ENCODE assay signal across 9 cellular contexts in the genomic region with DNA sequence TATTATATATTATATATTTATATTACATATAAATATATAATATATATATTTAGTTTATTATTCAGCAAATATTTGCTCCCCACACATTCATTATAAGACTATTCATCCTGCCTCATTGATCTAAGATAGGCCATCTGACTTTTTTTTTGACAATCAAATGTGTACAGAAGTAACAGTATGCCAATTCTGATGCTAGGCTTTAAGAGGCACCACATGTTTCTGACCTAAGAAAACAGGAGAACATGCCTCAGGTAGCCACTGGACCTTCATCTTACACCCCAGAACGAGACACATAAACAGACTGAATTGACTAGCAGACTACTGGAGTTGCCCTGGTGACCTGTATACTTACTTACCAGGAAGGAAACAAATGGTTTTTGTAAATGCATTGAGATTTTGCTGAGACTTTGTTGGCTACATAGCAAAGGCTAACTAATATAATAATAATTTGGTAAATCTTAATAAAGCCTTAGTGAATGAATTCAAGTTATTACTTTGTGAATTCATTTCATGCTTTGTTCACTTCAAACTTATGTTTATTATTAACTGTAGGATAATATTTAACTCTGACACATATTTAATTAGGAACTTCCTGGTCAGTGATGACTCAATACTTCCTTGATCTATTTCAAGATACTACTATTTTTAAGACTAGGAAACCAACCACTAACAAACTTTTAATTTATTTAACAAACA. TPM values are rescaled to one million over a fixed set of nuclear protein-coding genes. Genes with fewer than 3 reads are reported as not detected.
DNase-seq lines count a peak whose midpoint lies in the region; ATAC-seq, FAIRE-seq and TF ChIP-seq lines count a peak whose summit lies in the region.
"Had no signal": no experiment of that assay in that cellular context is flagged by ENCODE, and none has a peak within 500 bp of the region (broad histone marks: within the 10 kb centered on the region; RNA-seq: fewer than 3 reads in every experiment).

No MANE protein-coding gene starts in this region.

- intact Hi-C loops in activated CD8-positive, alpha-beta T cell treated with anti-CD3 and anti-CD28 coated beads for 36 hours (cut with micrococcal nuclease): no loop called here

- H3F3A ChIP-seq in MM.1S (ENCODE audit: insufficient read depth, low read length): peaks cover 6% of the 10 kb centered on the region; the same call in 1 of the 2 replicates

- H3K27ac ChIP-seq in MM.1S (ENCODE audit: low read length) (peak overlapping the region; percentile 85), WERI-Rb-1 (no peak overlapping the region)

- H3K36me3 ChIP-seq in GM06990 (ENCODE audit: control insufficient read depth, insufficient read depth, low read length) (no peaks in the 10 kb centered on the region), MM.1S (replicated peaks; ENCODE audit: insufficient read depth, low read length) (no peaks in the 10 kb centered on the region), WERI-Rb-1 (no peaks in the 10 kb centered on the region)

- H3K9ac ChIP-seq in MM.1S (ENCODE audit: low read length): peak overlapping the region; percentile 27; the same call in 1 of the 2 replicates

- no peaks in the 10 kb centered on the region for H4K20me1 ChIP-seq in MM.1S (ENCODE audit: insufficient read depth, low read length)

- peak; percentile 98 for FAIRE-seq in islet of Langerhans (lab: Jason Lieb, UNC)

- peaks cover 10% of the 10 kb centered on the region for H3K4me1 ChIP-seq in MM.1S (ENCODE audit: low read length)

- POLR2A ChIA-PET in activated CD8-positive, alpha-beta T cell treated with anti-CD3 and anti-CD28 coated beads for 36 hours (lab: Charles Lee): no interaction called here

- H3K9me3 Mint-ChIP-seq in activated CD8-positive, alpha-beta T cell treated with anti-CD3 and anti-CD28 coated beads for 36 hours: no peaks in the 10 kb centered on the region

- H3K27me3 Mint-ChIP-seq in activated CD8-positive, alpha-beta T cell treated with anti-CD3 and anti-CD28 coated beads for 36 hours: peaks cover 9% of the 10 kb centered on the region

- no peak overlapping the region for H3K4me3 Mint-ChIP-seq in activated CD8-positive, alpha-beta T cell treated with anti-CD3 and anti-CD28 coated beads for 36 hours
- H3K4me3 Mint-ChIP-seq: stimulated activated naive B cell treated with anti-CD40 and anti-IgM and Interleukin-4, amounts not matched to agents 10 μg/mL and 1 μg/mL and 100 μg/mL, for 72 hours had no signal

- H3K9me3 ChIP-seq in MM.1S (replicated peaks; ENCODE audit: insufficient read depth, low read length) (no peaks in the 10 kb centered on the region), WERI-Rb-1 (ENCODE audit: severe bottlenecking) (no peaks in the 10 kb centered on the region)

- H3K27ac Mint-ChIP-seq in activated CD8-positive, alpha-beta T cell treated with anti-CD3 and anti-CD28 coated beads for 36 hours: no peak overlapping the region
- H3K27ac Mint-ChIP-seq: stimulated activated naive B cell treated with anti-CD40 and anti-IgM and Interleukin-4, amounts not matched to agents 10 μg/mL and 1 μg/mL and 100 μg/mL, for 72 hours had no signal

- H3K4me2 ChIP-seq in MM.1S (ENCODE audit: low read depth, low read length): peak overlapping the region; percentile 65

- no peak for TF ChIP-seq CTCF in GM06990 (IDR thresholded peaks at IDR 0.05; ENCODE audit: insufficient read depth, low read length, poor library complexity, severe bottlenecking)
- no peak for TF ChIP-seq CTCF in MM.1S (IDR thresholded peaks at IDR 0.05; ENCODE audit: low read length)
- TF ChIP-seq CTCF in WERI-Rb-1 (IDR thresholded peaks at IDR 0.05; ENCODE audit: low read depth, low read length): no peak
- TF ChIP-seq CTCF in activated CD8-positive, alpha-beta T cell treated with anti-CD3 and anti-CD28 coated beads for 36 hours (IDR thresholded peaks at IDR 0.05): no peak

- no peaks in the 10 kb centered on the region for H3K36me3 Mint-ChIP-seq in activated CD8-positive, alpha-beta T cell treated with anti-CD3 and anti-CD28 coated beads for 36 hours (ENCODE audit: low read depth)
- H3K36me3 Mint-ChIP-seq: stimulated activated naive B cell treated with anti-CD40 and anti-IgM and Interleukin-4, amounts not matched to agents 10 μg/mL and 1 μg/mL and 100 μg/mL, for 72 hours had no signal

- CTCF ChIA-PET in activated CD8-positive, alpha-beta T cell treated with anti-CD3 and anti-CD28 coated beads for 36 hours (lab: Charles Lee): no interaction called here

- H3K79me2 ChIP-seq in MM.1S (ENCODE audit: low read length): no peaks in the 10 kb centered on the region

- peak; percentile 91 for ATAC-seq in GM21825 (IDR thresholded peaks at IDR 0.05; ENCODE audit: unreplicated experiment)
- no peak for ATAC-seq in activated CD8-positive, alpha-beta T cell treated with anti-CD3 and anti-CD28 coated beads for 36 hours

- peak; percentile 28 for DNase-seq in GM06990 (ENCODE audit: extremely low read depth, insufficient read length)
- peak; percentile 40 for DNase-seq in MM.1S
- DNase-seq in WERI-Rb-1: no peak
- no peak for DNase-seq in NCI-H510A treated with DMSO at 0.1 percent for 48 hours (lab: John Stamatoyannopoulos, UW)
- DNase-seq in HuH-7.5 (ENCODE audit: low spot score): no peak
- no peak for DNase-seq in activated CD8-positive, alpha-beta T cell treated with anti-CD3 and anti-CD28 coated beads for 36 hours
- DNase-seq: stimulated activated naive B cell treated with anti-CD40 and anti-IgM and Interleukin-4, amounts not matched to agents 10 μg/mL and 1 μg/mL and 100 μg/mL, for 72 hours had no signal

- H3K9me2 ChIP-seq in MM.1S (replicated peaks; ENCODE audit: insufficient read depth, low read length): no peaks in the 10 kb centered on the region

- H3K4me3 ChIP-seq in GM06990 (replicated peaks; ENCODE audit: low read depth, low read length) (no peak overlapping the region), MM.1S (ENCODE audit: low read length) (peak overlapping the region; percentile 9; the same call in 1 of the 2 replicates), WERI-Rb-1 (ENCODE audit: low read depth, low read length) (no peak overlapping the region)

- H3K4me1 Mint-ChIP-seq in activated CD8-positive, alpha-beta T cell treated with anti-CD3 and anti-CD28 coated beads for 36 hours (ENCODE audit: low read depth): no peaks in the 10 kb centered on the region

- peak overlapping the region; percentile 49 for H2AFZ ChIP-seq in MM.1S (ENCODE audit: low read length)

- no peaks in the 10 kb centered on the region for H3K27me3 ChIP-seq in GM06990 (replicated peaks; ENCODE audit: control insufficient read depth, insufficient read depth, low read length)
- H3K27me3 ChIP-seq in MM.1S (replicated peaks; ENCODE audit: insufficient read depth, low read length): no peaks in the 10 kb centered on the region
- no peaks in the 10 kb centered on the region for H3K27me3 ChIP-seq in WERI-Rb-1 (ENCODE audit: insufficient read depth, low read depth, severe bottlenecking)

RNA-seq across cellular contexts. Expression of gene MYO6, which starts 13.4 kb away (rescaled TPM):
- 1 to 10 TPM; 1.4 TPM for total RNA-seq in activated CD8-positive, alpha-beta T cell treated with anti-CD3 and anti-CD28 coated beads for 36 hours

Comparison
In these comparisons a context has a peak if more than half of its experiments do, and no peak if none do; other contexts are left out.
1. DNase-seq: peak in GM06990 (single experiment) and MM.1S (single experiment); none in WERI-Rb-1 (single experiment), NCI-H510A treated with DMSO at 0.1 percent for 48 hours (single experiment), HuH-7.5 (single experiment) and activated CD8-positive, alpha-beta T cell treated with anti-CD3 and anti-CD28 coated beads for 36 hours (single experiment).